In the genomic region with DNA sequence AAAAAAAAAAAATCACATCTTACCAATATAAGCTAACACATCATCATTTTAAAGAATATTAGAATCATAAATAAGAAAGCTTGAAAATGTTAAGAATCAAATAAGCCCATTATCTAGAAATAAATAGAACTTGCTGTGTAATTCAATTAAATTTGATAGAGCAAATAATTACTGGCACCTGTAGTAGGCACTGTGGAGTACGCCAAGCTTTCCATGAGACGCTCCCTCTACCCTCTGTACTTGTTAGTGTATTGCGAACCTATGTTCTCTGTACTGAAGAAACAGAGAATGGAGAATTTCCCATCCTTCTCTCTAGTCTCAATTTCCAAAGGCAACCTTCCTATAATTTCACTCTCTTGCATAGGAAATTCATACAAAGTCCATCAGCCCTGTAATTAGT, we compare ENCODE assay signal across 18 cellular contexts.
"Had no signal": no experiment of that assay in that cellular context is flagged by ENCODE, and none has a peak within 500 bp of the region (broad histone marks: within the 10 kb centered on the region; RNA-seq: fewer than 3 reads in every experiment).

No MANE protein-coding gene starts in this region.

- ATAC-seq: activated CD8-positive, alpha-beta memory T cell treated with anti-CD3 and anti-CD28 coated beads, Interleukin-2, amount 10 ng/mL, durations not matched to agents 7 days and 5 days; activated naive CD4-positive, alpha-beta T cell treated with anti-CD3 and anti-CD28 coated beads, Interleukin-2, amount 50 U/mL, for 72 hours had no signal

- H3K79me2 ChIP-seq: parathyroid adenoma had no signal

- H3K4me3 Mint-ChIP-seq: activated CD8-positive, alpha-beta memory T cell treated with anti-CD3 and anti-CD28 coated beads, Interleukin-2, amount 10 ng/mL, durations not matched to agents 7 days and 5 days; activated T-cell treated with anti-CD3 and anti-CD28 coated beads, Interleukin-2, amount 50 U/mL, for 24 hours; brain; central memory CD8-positive, alpha-beta T cell; neural crest cell; T-helper 1 cell treated with Interleukin-12 subunit alpha and Interleukin-12 subunit beta and Interleukin-4 antibody, amounts not matched to agents 30 μg/mL and 1 μg/mL, for 36 hours had no signal

- H3K27me3 ChIP-seq: stomach had no signal

- H3K4me1 Mint-ChIP-seq: activated CD8-positive, alpha-beta memory T cell treated with anti-CD3 and anti-CD28 coated beads, Interleukin-2, amount 10 ng/mL, durations not matched to agents 7 days and 5 days; brain; central memory CD8-positive, alpha-beta T cell; neural crest cell had no signal

- H3K4me3 ChIP-seq: skin epidermis, stomach, thoracic aorta had no signal

- H3K9me3 ChIP-seq: stomach, thoracic aorta had no signal

- H3K36me3 ChIP-seq: stomach, thoracic aorta had no signal

- H3K27ac Mint-ChIP-seq: activated CD8-positive, alpha-beta memory T cell treated with anti-CD3 and anti-CD28 coated beads, Interleukin-2, amount 10 ng/mL, durations not matched to agents 7 days and 5 days; activated naive CD4-positive, alpha-beta T cell treated with anti-CD3 and anti-CD28 coated beads, Interleukin-2, amount 50 U/mL, for 72 hours; activated T-cell treated with anti-CD3 and anti-CD28 coated beads, Interleukin-2, amount 50 U/mL, for 24 hours; brain; T-helper 1 cell treated with Interleukin-12 subunit alpha and Interleukin-12 subunit beta and Interleukin-4 antibody, amounts not matched to agents 30 μg/mL and 1 μg/mL, for 36 hours had no signal

- FAIRE-seq: TTC549 had no signal

- H3K9me3 Mint-ChIP-seq: activated naive CD4-positive, alpha-beta T cell treated with anti-CD3 and anti-CD28 coated beads, Interleukin-2, amount 50 U/mL, for 72 hours; activated T-cell treated with anti-CD3 and anti-CD28 coated beads, Interleukin-2, amount 50 U/mL, for 24 hours; brain; central memory CD8-positive, alpha-beta T cell; neural crest cell; T-helper 1 cell treated with Interleukin-12 subunit alpha and Interleukin-12 subunit beta and Interleukin-4 antibody, amounts not matched to agents 30 μg/mL and 1 μg/mL, for 36 hours had no signal

- H3K9ac ChIP-seq: parathyroid adenoma had no signal

- H2AFZ ChIP-seq: parathyroid adenoma had no signal

- H3K36me3 Mint-ChIP-seq: activated CD8-positive, alpha-beta memory T cell treated with anti-CD3 and anti-CD28 coated beads, Interleukin-2, amount 10 ng/mL, durations not matched to agents 7 days and 5 days; activated naive CD4-positive, alpha-beta T cell treated with anti-CD3 and anti-CD28 coated beads, Interleukin-2, amount 50 U/mL, for 72 hours; brain had no signal

- H3K4me1 ChIP-seq: parathyroid adenoma, stomach had no signal

- DNase-seq: activated CD4-positive, alpha-beta T cell treated with anti-CD3 and anti-CD28 coated beads, Interleukin-2, amount 50 U/mL, for 4 hours; activated CD4-positive, CD25-positive, alpha-beta regulatory T cell treated with anti-CD3 and anti-CD28 coated beads, Interleukin-2, amount 50 U/mL, for 72 hours; activated CD8-positive, alpha-beta memory T cell treated with anti-CD3 and anti-CD28 coated beads, Interleukin-2, amount 10 ng/mL, durations not matched to agents 7 days and 5 days; activated effector memory CD4-positive, alpha-beta T cell treated with anti-CD3 and anti-CD28 coated beads, Interleukin-2, amount 50 U/mL, for 16 hours; activated T-cell treated with anti-CD3 and anti-CD28 coated beads, Interleukin-2, amount 50 U/mL, for 24 hours; amniotic stem cell; erythroblast; stimulated activated CD4-positive, alpha-beta T cell treated with anti-CD3 and anti-CD28 coated beads, Interleukin-4, amount 100 ng/mL, for 4 hours; stomach had no signal

- H3K27ac ChIP-seq: parathyroid adenoma, skin epidermis, stomach had no signal
